26 cellular contexts compared by ENCODE assay signal in genomic region chr13:99803141-99803540, GRCh38.
"Had no signal": no experiment of that assay in that cellular context is flagged by ENCODE, and none has a peak within 500 bp of the region (broad histone marks: within the 10 kb centered on the region; RNA-seq: fewer than 3 reads in every experiment).

No MANE protein-coding gene starts in this region.

- H3K9me3 Mint-ChIP-seq: immature natural killer cell; natural killer cell; stimulated activated effector memory CD8-positive, alpha-beta T cell treated with anti-CD3 and anti-CD28 coated beads, Interleukin-12 subunit alpha, Interleukin-12 subunit beta, amount 100 ng/mL, for 72 hours had no signal

- ATAC-seq: gastroesophageal sphincter; heart right ventricle; pancreas; right cardiac atrium; stimulated activated effector memory CD8-positive, alpha-beta T cell treated with anti-CD3 and anti-CD28 coated beads, Interleukin-12 subunit alpha, Interleukin-12 subunit beta, amount 100 ng/mL, for 72 hours had no signal

- H3K27ac ChIP-seq: dorsolateral prefrontal cortex, gastroesophageal sphincter, heart right ventricle, neutrophil, pancreas, sigmoid colon, stomach, thoracic aorta, tibial nerve, upper lobe of left lung had no signal

- DNase-seq: central memory CD4-positive, alpha-beta T cell; effector CD4-positive, alpha-beta T cell; glutamatergic neuron; heart right ventricle; immature natural killer cell; mesenchymal stem cell; natural killer cell; pancreas; right cardiac atrium; sigmoid colon; stimulated activated CD4-positive, alpha-beta T cell treated with anti-CD3 and anti-CD28 coated beads, Interleukin-2, amount 100 ng/mL, for 24 hours; stimulated activated CD4-positive, alpha-beta T cell treated with anti-CD3 and anti-CD28 coated beads, Interleukin-4, amount 100 ng/mL, for 24 hours; stimulated activated naive CD4-positive, alpha-beta T cell treated with Interleukin-2 at 50 U/mL for 16 hours; stomach; upper lobe of left lung had no signal

- FAIRE-seq: colon, keratinocyte, pancreas, urothelium cell line had no signal

- H3K27ac Mint-ChIP-seq: immature natural killer cell; natural killer cell; progenitor cell of endocrine pancreas; stimulated activated effector memory CD8-positive, alpha-beta T cell treated with anti-CD3 and anti-CD28 coated beads, Interleukin-12 subunit alpha, Interleukin-12 subunit beta, amount 100 ng/mL, for 72 hours had no signal

- H3K27me3 ChIP-seq: dorsolateral prefrontal cortex, gastroesophageal sphincter, heart right ventricle, neutrophil, pancreas, sigmoid colon, stomach, tibial nerve, upper lobe of left lung had no signal

- H3K36me3 ChIP-seq: gastroesophageal sphincter, heart right ventricle, neutrophil, pancreas, sigmoid colon, stomach, thoracic aorta, tibial nerve, upper lobe of left lung had no signal

- H3K4me1 ChIP-seq: gastroesophageal sphincter, heart right ventricle, pancreas, sigmoid colon, stomach, tibial nerve, upper lobe of left lung had no signal

- H3K4me1 Mint-ChIP-seq: immature natural killer cell; natural killer cell; stimulated activated effector memory CD8-positive, alpha-beta T cell treated with anti-CD3 and anti-CD28 coated beads, Interleukin-12 subunit alpha, Interleukin-12 subunit beta, amount 100 ng/mL, for 72 hours had no signal

- H3K9me3 ChIP-seq: gastroesophageal sphincter, heart right ventricle, neutrophil, pancreas, sigmoid colon, stomach, thoracic aorta, tibial nerve, upper lobe of left lung had no signal

- H3K4me3 Mint-ChIP-seq: immature natural killer cell; natural killer cell; stimulated activated effector memory CD8-positive, alpha-beta T cell treated with anti-CD3 and anti-CD28 coated beads, Interleukin-12 subunit alpha, Interleukin-12 subunit beta, amount 100 ng/mL, for 72 hours had no signal

- H3K4me3 ChIP-seq: dorsolateral prefrontal cortex, gastroesophageal sphincter, heart right ventricle, lung, pancreas, sigmoid colon, stomach, thoracic aorta, tibial nerve, upper lobe of left lung had no signal

- H3K36me3 Mint-ChIP-seq: natural killer cell; stimulated activated effector memory CD8-positive, alpha-beta T cell treated with anti-CD3 and anti-CD28 coated beads, Interleukin-12 subunit alpha, Interleukin-12 subunit beta, amount 100 ng/mL, for 72 hours had no signal
